ENCODE assay signal across 11 cellular contexts in the genomic region with DNA sequence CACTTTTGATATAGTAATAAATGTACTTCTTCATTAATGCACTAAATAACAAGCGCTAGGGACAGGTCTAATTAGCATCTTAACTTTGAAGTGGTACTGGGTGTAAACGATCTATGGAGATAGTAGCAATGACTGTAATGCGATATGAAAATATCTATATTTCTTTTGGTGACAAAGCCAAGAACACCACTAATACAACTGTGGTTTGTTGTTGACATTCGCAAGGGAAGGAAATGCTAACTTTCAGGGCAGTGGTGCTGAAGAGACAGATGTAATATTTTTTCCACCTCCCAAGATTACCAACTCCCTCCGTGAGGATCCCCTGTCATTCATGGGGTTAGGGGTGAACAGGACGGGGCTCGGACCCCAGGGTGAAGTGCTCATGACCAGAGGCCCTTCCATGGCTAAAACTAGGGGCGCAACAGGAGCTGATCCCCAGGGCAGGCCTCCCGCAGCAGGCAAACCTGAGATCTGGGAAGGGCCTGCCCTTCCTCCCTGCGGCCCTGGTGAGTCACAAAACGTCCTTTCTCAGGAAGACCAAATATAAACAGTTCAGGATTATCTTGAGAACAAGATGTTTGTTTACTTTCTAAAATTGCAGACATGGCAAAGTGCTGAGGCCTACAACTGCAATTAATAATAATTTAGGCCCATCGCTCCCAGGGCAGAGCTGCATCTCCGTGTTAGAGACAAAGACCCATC.
A peak's percentile ranks its signal among the peaks of the same experiment; 100 is the strongest.
DNase-seq lines count a peak whose midpoint lies in the region; ATAC-seq and TF ChIP-seq lines count a peak whose summit lies in the region.
"Had no signal": no experiment of that assay in that cellular context is flagged by ENCODE, and none has a peak within 500 bp of the region (broad histone marks: within the 10 kb centered on the region; RNA-seq: fewer than 3 reads in every experiment).

No MANE protein-coding gene starts in this region.

- H3K27ac Mint-ChIP-seq in T-helper 2 cell treated with Interferon-gamma antibody and Interleukin-4, amounts not matched to agents 5 μg/mL and 100 μg/mL, for 36 hours, result no peak overlapping the region
- H3K27ac Mint-ChIP-seq: activated B cell treated with CpG ODN at 0.5 μM for 24 hours; CD4-positive, alpha-beta T cell had no signal

- no peak for TF ChIP-seq CTCF in coronary artery (IDR thresholded peaks at IDR 0.05)

- no peak overlapping the region for H3K9ac ChIP-seq in mucosa of rectum (ENCODE audit: low read depth in 1 of 2, low read length in 2 of 2)

- H3K27me3 ChIP-seq in MG63, result no peaks in the 10 kb centered on the region
- peaks cover 0 to 2% of the 10 kb centered on the region in 2 donors for H3K27me3 ChIP-seq in mucosa of rectum (ENCODE audit: control insufficient read depth in 2 of 2, insufficient read depth in 2 of 2, low read length in 2 of 2)

- H3K4me3 Mint-ChIP-seq in T-helper 2 cell treated with Interferon-gamma antibody and Interleukin-4, amounts not matched to agents 5 μg/mL and 100 μg/mL, for 36 hours, result no peak overlapping the region
- H3K4me3 Mint-ChIP-seq: activated B cell treated with CpG ODN at 0.5 μM for 24 hours; CD4-positive, alpha-beta T cell had no signal

- no peak overlapping the region for H3K4me3 ChIP-seq in MG63
- no peak overlapping the region for H3K4me3 ChIP-seq in coronary artery
- no peak overlapping the region for H3K4me3 ChIP-seq in mucosa of rectum (ENCODE audit: low read length in 2 of 2)

- H3K36me3 Mint-ChIP-seq in T-helper 2 cell treated with Interferon-gamma antibody and Interleukin-4, amounts not matched to agents 5 μg/mL and 100 μg/mL, for 36 hours (ENCODE audit: low read depth), result no peaks in the 10 kb centered on the region

- H3K4me1 ChIP-seq in mucosa of rectum (ENCODE audit: control insufficient read depth in 2 of 2, insufficient read depth in 2 of 2, low read length in 2 of 2), result no peaks in the 10 kb centered on the region

- DNase-seq in AG08395 (ENCODE audit: low spot score), result peak; percentile 61
- DNase-seq in MG63, result peak; percentile 60
- peak; percentile 40 for DNase-seq in coronary artery (ENCODE audit: low spot score)
- DNase-seq in inferior parietal cortex (ENCODE audit: extremely low spot score), result no peak
- no peak for DNase-seq in T-helper 2 cell treated with Interferon-gamma antibody and Interleukin-4, amounts not matched to agents 5 μg/mL and 100 μg/mL, for 36 hours (ENCODE audit: low spot score)
- DNase-seq: activated B cell treated with CpG ODN at 0.5 μM for 24 hours; CD4-positive, alpha-beta T cell; NK-92 treated with Interleukin-12 subunit alpha and Interleukin-12 subunit beta, amount 100 ng/mL, for 24 hours had no signal

- no peaks in the 10 kb centered on the region for H3K9me3 Mint-ChIP-seq in T-helper 2 cell treated with Interferon-gamma antibody and Interleukin-4, amounts not matched to agents 5 μg/mL and 100 μg/mL, for 36 hours
- H3K9me3 Mint-ChIP-seq: activated B cell treated with CpG ODN at 0.5 μM for 24 hours; CD4-positive, alpha-beta T cell had no signal

- H3K27ac ChIP-seq in coronary artery (no peak overlapping the region), mucosa of rectum (ENCODE audit: low read depth in 2 of 2, low read length in 2 of 2) (peak overlapping the region; percentile 56 to 68)

- H3K36me3 ChIP-seq in MG63, result no peaks in the 10 kb centered on the region
- H3K36me3 ChIP-seq in mucosa of rectum (ENCODE audit: control insufficient read depth in 2 of 2, insufficient read depth in 2 of 2, low read length in 2 of 2), result no peaks in the 10 kb centered on the region

- H3K4me1 Mint-ChIP-seq in T-helper 2 cell treated with Interferon-gamma antibody and Interleukin-4, amounts not matched to agents 5 μg/mL and 100 μg/mL, for 36 hours (ENCODE audit: low read depth), result peaks cover 23% of the 10 kb centered on the region
- H3K4me1 Mint-ChIP-seq: activated B cell treated with CpG ODN at 0.5 μM for 24 hours had no signal

- H3K9me3 ChIP-seq in MG63 (no peaks in the 10 kb centered on the region), mucosa of rectum (ENCODE audit: control insufficient read depth in 2 of 2, low read length in 2 of 2) (no peaks in the 10 kb centered on the region)

- no peak for ATAC-seq in GM21786 (IDR thresholded peaks at IDR 0.05; ENCODE audit: unreplicated experiment)
- no peak for ATAC-seq in GM19035 (IDR thresholded peaks at IDR 0.05; ENCODE audit: unreplicated experiment)

- no peaks in the 10 kb centered on the region for H3K27me3 Mint-ChIP-seq in T-helper 2 cell treated with Interferon-gamma antibody and Interleukin-4, amounts not matched to agents 5 μg/mL and 100 μg/mL, for 36 hours (ENCODE audit: low read depth)
- H3K27me3 Mint-ChIP-seq: activated B cell treated with CpG ODN at 0.5 μM for 24 hours; CD4-positive, alpha-beta T cell had no signal

Comparison
In these comparisons a context has a peak if more than half of its experiments do, and no peak if none do; other contexts are left out.
1. DNase-seq: peak in AG08395 (single experiment), MG63 (single experiment) and coronary artery (single experiment); none in inferior parietal cortex (single experiment) and T-helper 2 cell treated with Interferon-gamma antibody and Interleukin-4, amounts not matched to agents 5 μg/mL and 100 μg/mL, for 36 hours (single experiment).
2. H3K27ac ChIP-seq: peak in mucosa of rectum (2 of 2); none in coronary artery (0 of 2).